10 cellular contexts compared by ENCODE assay signal in genomic region chr7:156014201-156014600, GRCh38.
"Had no signal": no experiment of that assay in that cellular context is flagged by ENCODE, and none has a peak within 500 bp of the region (broad histone marks: within the 10 kb centered on the region; RNA-seq: fewer than 3 reads in every experiment).

No MANE protein-coding gene starts in this region.

- ATAC-seq: heart left ventricle, left lobe of liver, natural killer cell, right cardiac atrium had no signal

- H3K36me3 Mint-ChIP-seq: natural killer cell had no signal

- H3K27ac Mint-ChIP-seq: activated naive CD8-positive, alpha-beta T cell; natural killer cell; progenitor cell of endocrine pancreas had no signal

- DNase-seq: activated CD4-positive, alpha-beta T cell treated with anti-CD3 and anti-CD28 coated beads, Interleukin-2, amount 50 U/mL, for 1 hour; activated CD8-positive, alpha-beta memory T cell treated with anti-CD3 and anti-CD28 coated beads, Interleukin-2, amount 50 U/mL, for 48 hours; heart left ventricle; natural killer cell; right cardiac atrium; small intestine; T1000 had no signal

- H3K4me3 Mint-ChIP-seq: activated naive CD8-positive, alpha-beta T cell; natural killer cell had no signal

- H3K4me1 Mint-ChIP-seq: natural killer cell had no signal

- H3K27me3 Mint-ChIP-seq: activated naive CD8-positive, alpha-beta T cell had no signal
